In the genomic region with DNA sequence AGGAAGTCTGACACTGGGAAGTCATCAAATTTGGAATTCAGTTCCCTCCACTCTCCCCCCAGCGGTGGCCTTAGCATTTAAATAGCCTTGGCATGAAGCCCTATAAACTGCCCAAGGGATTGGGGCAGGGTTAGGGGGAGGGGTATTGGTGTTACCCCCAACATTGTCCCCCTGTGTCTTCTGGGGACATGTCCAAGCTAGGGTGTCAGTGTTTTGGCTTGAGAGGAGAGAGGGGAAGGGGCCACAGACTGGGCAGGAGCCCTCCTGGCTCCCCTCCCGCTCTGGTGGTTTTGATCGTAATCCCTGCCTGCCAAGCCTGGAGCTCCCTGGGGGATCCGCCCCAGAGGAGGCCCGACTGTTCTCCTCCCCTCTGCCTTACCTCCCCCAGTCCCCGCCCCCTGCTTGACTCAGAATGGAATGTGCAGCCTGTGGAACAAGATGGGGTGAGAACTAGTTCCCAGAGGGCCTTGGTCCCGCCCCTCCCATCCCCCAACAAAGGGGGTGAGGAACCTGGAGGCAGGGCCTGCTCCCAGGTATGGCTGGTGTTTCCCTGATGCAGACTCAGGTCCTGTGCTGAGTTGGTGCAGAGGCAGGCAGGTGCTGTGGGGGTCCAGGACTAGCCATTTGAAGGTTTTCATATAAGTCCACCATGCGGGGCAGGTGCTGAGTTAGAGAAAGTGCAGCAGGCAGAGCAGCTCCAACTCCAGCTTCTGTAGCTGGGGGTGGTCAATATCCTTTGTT, we compare ENCODE assay signal across 8 cellular contexts. TPM values are rescaled to one million over a fixed set of nuclear protein-coding genes. Genes with fewer than 3 reads are reported as not detected.
DNase-seq lines count a peak whose midpoint lies in the region; ATAC-seq and TF ChIP-seq lines count a peak whose summit lies in the region.

No MANE protein-coding gene starts in this region.

- intact Hi-C loops in left ventricle myocardium inferior (cut with micrococcal nuclease) = no loop called here

- peak overlapping the region; percentile 19; the same call in 1 of the 2 replicates for H3K27ac ChIP-seq in VCaP
- H3K27ac ChIP-seq in left ventricle myocardium inferior (replicated peaks) = peak overlapping the region; percentile 67
- H3K27ac ChIP-seq in effector memory CD4-positive, alpha-beta T cell (ENCODE audit: insufficient read depth, low read length, poor library complexity, severe bottlenecking) = no peak overlapping the region

- DNase-seq in AG20443 (ENCODE audit: low spot score) (peak; percentile 91), LoVo (ENCODE audit: low spot score) (peak; percentile 84), left ventricle myocardium inferior (peak; percentile 74), retina (peak; percentile 40)
- DNase-seq in effector memory CD4-positive, alpha-beta T cell = no peak

- H3K4me3 ChIP-seq in left ventricle myocardium inferior = peak overlapping the region; percentile 11
- no peak overlapping the region for H3K4me3 ChIP-seq in effector memory CD4-positive, alpha-beta T cell (ENCODE audit: insufficient read depth, low read depth, low read length, poor library complexity, severe bottlenecking)

- no peak for ATAC-seq in HG02571 (IDR thresholded peaks at IDR 0.05; ENCODE audit: unreplicated experiment)
- no peak for ATAC-seq in HG03432 (IDR thresholded peaks at IDR 0.05; ENCODE audit: unreplicated experiment)

- H3K27me3 ChIP-seq in left ventricle myocardium inferior (ENCODE audit: low read depth) = no peaks in the 10 kb centered on the region
- H3K27me3 ChIP-seq in effector memory CD4-positive, alpha-beta T cell (replicated peaks; ENCODE audit: control insufficient read depth, insufficient read depth, low read length, poor library complexity, severe bottlenecking) = no peaks in the 10 kb centered on the region

- H3K4me1 ChIP-seq in left ventricle myocardium inferior = peaks cover 100% of the 10 kb centered on the region
- H3K4me1 ChIP-seq in effector memory CD4-positive, alpha-beta T cell (ENCODE audit: control insufficient read depth, insufficient read depth, low read length, poor library complexity, severe bottlenecking) = peaks cover 1% of the 10 kb centered on the region

- H3K9me3 ChIP-seq in left ventricle myocardium inferior (replicated peaks) = no peaks in the 10 kb centered on the region
- H3K9me3 ChIP-seq in effector memory CD4-positive, alpha-beta T cell (ENCODE audit: control insufficient read depth, low read length) = no peaks in the 10 kb centered on the region

- H3K36me3 ChIP-seq in left ventricle myocardium inferior = no peaks in the 10 kb centered on the region
- no peaks in the 10 kb centered on the region for H3K36me3 ChIP-seq in effector memory CD4-positive, alpha-beta T cell (ENCODE audit: control insufficient read depth, insufficient read depth, low read length)

- TF ChIP-seq CTCF in VCaP (conservative IDR thresholded peaks at IDR 0.05) = no peak
- peak; percentile 26 for TF ChIP-seq CTCF in left ventricle myocardium inferior (IDR thresholded peaks at IDR 0.05; ENCODE audit: borderline replicate concordance)

RNA-seq across cellular contexts. Expression of a gene that starts 7.4 kb away (rescaled TPM):
- 13.1 TPM for total RNA-seq in left ventricle myocardium inferior

Comparison
In these comparisons a context has a peak if more than half of its experiments do, and no peak if none do; other contexts are left out.
1. DNase-seq: peak in AG20443 (single experiment), LoVo (single experiment), left ventricle myocardium inferior (single experiment) and retina (single experiment); none in effector memory CD4-positive, alpha-beta T cell (0 of 3).